Comparison of ENCODE assay signal across 8 cellular contexts in genomic region chr19:19034204-19034624, GRCh38. TPM values are rescaled to one million over a fixed set of nuclear protein-coding genes. Genes with fewer than 3 reads are reported as not detected.
DNase-seq lines count a peak whose midpoint lies in the region; ATAC-seq and TF ChIP-seq lines count a peak whose summit lies in the region.

No MANE protein-coding gene starts in this region.

- H3K9me3 ChIP-seq in ectodermal cell (ENCODE audit: control insufficient read depth, low read length) (no peaks in the 10 kb centered on the region), mononuclear cell (ENCODE audit: low read depth, low read length) (no peaks in the 10 kb centered on the region)

- ATAC-seq in HG03457 (IDR thresholded peaks at IDR 0.05; ENCODE audit: unreplicated experiment) = peak; percentile 21

- no peak for TF ChIP-seq CTCF in GM12865 (IDR thresholded peaks at IDR 0.05; ENCODE audit: insufficient read depth, low read depth, low read length, missing control alignments)

- H3K4me1 ChIP-seq in ectodermal cell (ENCODE audit: control insufficient read depth, insufficient read depth, low read length) (no peaks in the 10 kb centered on the region), mononuclear cell (ENCODE audit: insufficient read depth, low read length) (peaks cover 35% of the 10 kb centered on the region)

- H3K27ac ChIP-seq in ectodermal cell (ENCODE audit: insufficient read depth, low read depth, low read length, poor library complexity, severe bottlenecking) = peak overlapping the region; percentile 65

- H3K27me3 ChIP-seq in ectodermal cell (ENCODE audit: control insufficient read depth, insufficient read depth, low read length, poor library complexity, severe bottlenecking) (no peaks in the 10 kb centered on the region), mononuclear cell (ENCODE audit: insufficient read depth, low read length) (no peaks in the 10 kb centered on the region)

- peak; percentile 90 for DNase-seq in GM12865 (ENCODE audit: low read depth)
- DNase-seq in NCI-H82 treated with DMSO at 0.1 percent for 48 hours (lab: John Stamatoyannopoulos, UW; ENCODE audit: unreplicated experiment) = peak; percentile 82
- peak; percentile 74 to 83 for DNase-seq in activated CD4-positive, alpha-beta T cell treated with anti-CD3 and anti-CD28 coated beads, Interleukin-2, amount 50 U/mL, for 48 hours
- peak; percentile 49 to 64 for DNase-seq in stimulated activated CD8-positive, alpha-beta memory T cell treated with anti-CD3 and anti-CD28 coated beads, Interleukin-2, amount 100 ng/mL, for 48 hours (ENCODE audit: low read depth in 2 of 2)
- DNase-seq in mesenteric fat pad (ENCODE audit: low spot score) = no peak

- 8 to 9% methylated on average over 10 of the region's 10 CpGs for WGBS in ectodermal cell, 2 experiments

- H3K4me3 ChIP-seq in GM12865 (ENCODE audit: low read depth, low read length) (peak overlapping the region; percentile 75), ectodermal cell (ENCODE audit: insufficient read depth, low read depth, low read length) (peak overlapping the region; percentile 85), mononuclear cell (ENCODE audit: low read length) (peak overlapping the region; percentile 81)

- peaks cover 6% of the 10 kb centered on the region for H3K36me3 ChIP-seq in ectodermal cell (ENCODE audit: control insufficient read depth, insufficient read depth, low read length)

RNA-seq across cellular contexts. Expression of gene ARMC6, which starts 0.8 kb away (rescaled TPM):
- polyA plus RNA-seq in ectodermal cell (2013, experiment 1 of 4) = 35.8 TPM
- polyA plus RNA-seq in ectodermal cell (2013, experiment 2 of 4) = 36.0 TPM
- 28.0 TPM for polyA plus RNA-seq in ectodermal cell (2013, experiment 3 of 4)
- polyA plus RNA-seq in ectodermal cell (2013, experiment 4 of 4) = 28.4 TPM
- total RNA-seq in mononuclear cell = 5.9 TPM
- 18.1 TPM for total RNA-seq in mesenteric fat pad

RNA-seq across cellular contexts. Expression of gene SUGP2, which starts 0.9 kb away (rescaled TPM):
- polyA plus RNA-seq in ectodermal cell (2013, experiment 1 of 4) = 129 TPM
- 141 TPM for polyA plus RNA-seq in ectodermal cell (2013, experiment 2 of 4)
- polyA plus RNA-seq in ectodermal cell (2013, experiment 3 of 4) = 120 TPM
- 126 TPM for polyA plus RNA-seq in ectodermal cell (2013, experiment 4 of 4)
- total RNA-seq in mononuclear cell = 41.5 TPM
- 58.8 TPM for total RNA-seq in mesenteric fat pad

RNA-seq across cellular contexts. Expression of gene SLC25A42, which starts 29.6 kb away (rescaled TPM):
- 7.7 TPM for polyA plus RNA-seq in ectodermal cell (2013, experiment 1 of 4)
- polyA plus RNA-seq in ectodermal cell (2013, experiment 2 of 4) = 6.4 TPM
- 6.6 TPM for polyA plus RNA-seq in ectodermal cell (2013, experiment 3 of 4)
- polyA plus RNA-seq in ectodermal cell (2013, experiment 4 of 4) = 7.3 TPM
- total RNA-seq in mononuclear cell = 6.4 TPM
- total RNA-seq in mesenteric fat pad = 8.4 TPM
